17 cellular contexts compared by ENCODE assay signal in genomic region chr2:23688486-23689130, GRCh38.
DNase-seq lines count a peak whose midpoint lies in the region; ATAC-seq and TF ChIP-seq lines count a peak whose summit lies in the region.
"Had no signal": no experiment of that assay in that cellular context is flagged by ENCODE, and none has a peak within 500 bp of the region (broad histone marks: within the 10 kb centered on the region; RNA-seq: fewer than 3 reads in every experiment).

No MANE protein-coding gene starts in this region.

- no peaks in the 10 kb centered on the region for H3K9me3 ChIP-seq in RWPE2 (ENCODE audit: severe bottlenecking)
- H3K9me3 ChIP-seq in osteoblast (ENCODE audit: low read depth, low read length) = no peaks in the 10 kb centered on the region

- H3K36me3 ChIP-seq in RWPE2 (ENCODE audit: low read depth) (no peaks in the 10 kb centered on the region), osteoblast (ENCODE audit: insufficient read depth, low read length) (no peaks in the 10 kb centered on the region)

- H3K4me1 ChIP-seq in RWPE2 (ENCODE audit: insufficient read depth, poor library complexity, severe bottlenecking) (no peaks in the 10 kb centered on the region), osteoblast (ENCODE audit: insufficient read depth, low read length) (no peaks in the 10 kb centered on the region)

- TF ChIP-seq CTCF in RWPE2 (IDR thresholded peaks at IDR 0.05; ENCODE audit: poor library complexity, severe bottlenecking) (no peak), osteoblast (IDR thresholded peaks at IDR 0.05; ENCODE audit: extremely low read depth, low read depth, low read length) (no peak)

- ATAC-seq in left cardiac atrium = no peak
- no peak for ATAC-seq in RWPE2 (ENCODE audit: low read depth)
- peak; percentile 15 for ATAC-seq in stimulated activated naive CD8-positive, alpha-beta T cell treated with anti-CD3 and anti-CD28 coated beads, Interleukin-15, Interleukin-2, amounts not matched to agents 100 U/mL and 50 U/mL, for 24 hours

- H3K27ac ChIP-seq in RWPE2 (ENCODE audit: poor library complexity, severe bottlenecking) = no peak overlapping the region
- H3K27ac ChIP-seq in osteoblast (ENCODE audit: low read depth, low read length) = no peak overlapping the region
- H3K27ac ChIP-seq: C4-2B, GM23248 had no signal

- H4K20me1 ChIP-seq in osteoblast (ENCODE audit: insufficient read depth, low read length) = no peaks in the 10 kb centered on the region

- peak; percentile 71 for DNase-seq in cardiac septum (ENCODE audit: low spot score)
- no peak for DNase-seq in left cardiac atrium
- peak; percentile 46 for DNase-seq in RWPE2 (ENCODE audit: low spot score)
- DNase-seq in osteoblast (ENCODE audit: insufficient read length, low spot score, missing footprints) = peak; percentile 81
- DNase-seq in stimulated activated naive CD8-positive, alpha-beta T cell treated with anti-CD3 and anti-CD28 coated beads, Interleukin-15, Interleukin-2, amounts not matched to agents 100 U/mL and 50 U/mL, for 24 hours = no peak
- DNase-seq in amygdala (lab: John Stamatoyannopoulos, UW) = no peak
- DNase-seq in NCI-H1694 treated with DMSO at 0.1 percent for 48 hours (lab: John Stamatoyannopoulos, UW) = no peak
- DNase-seq in activated T-cell treated with anti-CD3 and anti-CD28 coated beads, Interleukin-2, amount 50 U/mL, for 1 hour = no peak
- DNase-seq: 8988T; AML-193; CD4-positive, alpha-beta memory T cell; COR-L47; DMS153; DMS79 treated with DMSO at 0.1 percent for 48 hours; EL; GM23248 had no signal

- no peak overlapping the region for H3K4me3 ChIP-seq in RWPE2 (ENCODE audit: severe bottlenecking)
- no peak overlapping the region for H3K4me3 ChIP-seq in osteoblast (ENCODE audit: insufficient read depth, low read length)
- H3K4me3 ChIP-seq: GM23248 had no signal

- intact Hi-C loops in cardiac septum (cut with DNase I) = no loop called here
- intact Hi-C loops in left cardiac atrium (cut with DNase I) = no loop called here

- no peaks in the 10 kb centered on the region for H3K79me2 ChIP-seq in osteoblast (ENCODE audit: insufficient read depth, low read length)

- no peak overlapping the region for H3K4me2 ChIP-seq in osteoblast (ENCODE audit: insufficient read depth, low read length)

- H2AFZ ChIP-seq in osteoblast (ENCODE audit: low read length) = no peak overlapping the region
- H2AFZ ChIP-seq: GM23248 had no signal

- H3K27me3 ChIP-seq in RWPE2 (ENCODE audit: insufficient read depth, poor library complexity, severe bottlenecking) = no peaks in the 10 kb centered on the region
- no peaks in the 10 kb centered on the region for H3K27me3 ChIP-seq in osteoblast (ENCODE audit: insufficient read depth, low read length)

Comparison
In these comparisons a context has a peak if more than half of its experiments do, and no peak if none do; other contexts are left out.
1. DNase-seq: peak in cardiac septum (single experiment), RWPE2 (single experiment) and osteoblast (single experiment); none in left cardiac atrium (single experiment), stimulated activated naive CD8-positive, alpha-beta T cell treated with anti-CD3 and anti-CD28 coated beads, Interleukin-15, Interleukin-2, amounts not matched to agents 100 U/mL and 50 U/mL, for 24 hours (single experiment), amygdala (0 of 56), NCI-H1694 treated with DMSO at 0.1 percent for 48 hours (single experiment) and activated T-cell treated with anti-CD3 and anti-CD28 coated beads, Interleukin-2, amount 50 U/mL, for 1 hour (single experiment).